1 cellular context compared by ENCODE assay signal in genomic region chr3:69082805-69083204, GRCh38.
TF ChIP-seq lines count a peak whose summit lies in the region.

No MANE protein-coding gene starts in this region.

TF ChIP-seq in K562, 482 proteins besides CTCF, POLR2A, EP300 and RAD21:
- peak; percentile 54 for TF ChIP-seq MEIS2 (IDR thresholded peaks at IDR 0.05; ENCODE audit: partially characterized antibody)
- no peak for TF ChIP-seq CBFA2T2 (conservative IDR thresholded peaks at IDR 0.05)
- no peak for TF ChIP-seq PBX2 (CRISPR knock-in tag; IDR thresholded peaks at IDR 0.05; ENCODE audit: low read depth)
- TF ChIP-seq PBX2 (tag; conservative IDR thresholded peaks at IDR 0.05; ENCODE audit: low read depth): peak; percentile 40
